Comparison of ENCODE assay signal across 8 cellular contexts in the genomic region with DNA sequence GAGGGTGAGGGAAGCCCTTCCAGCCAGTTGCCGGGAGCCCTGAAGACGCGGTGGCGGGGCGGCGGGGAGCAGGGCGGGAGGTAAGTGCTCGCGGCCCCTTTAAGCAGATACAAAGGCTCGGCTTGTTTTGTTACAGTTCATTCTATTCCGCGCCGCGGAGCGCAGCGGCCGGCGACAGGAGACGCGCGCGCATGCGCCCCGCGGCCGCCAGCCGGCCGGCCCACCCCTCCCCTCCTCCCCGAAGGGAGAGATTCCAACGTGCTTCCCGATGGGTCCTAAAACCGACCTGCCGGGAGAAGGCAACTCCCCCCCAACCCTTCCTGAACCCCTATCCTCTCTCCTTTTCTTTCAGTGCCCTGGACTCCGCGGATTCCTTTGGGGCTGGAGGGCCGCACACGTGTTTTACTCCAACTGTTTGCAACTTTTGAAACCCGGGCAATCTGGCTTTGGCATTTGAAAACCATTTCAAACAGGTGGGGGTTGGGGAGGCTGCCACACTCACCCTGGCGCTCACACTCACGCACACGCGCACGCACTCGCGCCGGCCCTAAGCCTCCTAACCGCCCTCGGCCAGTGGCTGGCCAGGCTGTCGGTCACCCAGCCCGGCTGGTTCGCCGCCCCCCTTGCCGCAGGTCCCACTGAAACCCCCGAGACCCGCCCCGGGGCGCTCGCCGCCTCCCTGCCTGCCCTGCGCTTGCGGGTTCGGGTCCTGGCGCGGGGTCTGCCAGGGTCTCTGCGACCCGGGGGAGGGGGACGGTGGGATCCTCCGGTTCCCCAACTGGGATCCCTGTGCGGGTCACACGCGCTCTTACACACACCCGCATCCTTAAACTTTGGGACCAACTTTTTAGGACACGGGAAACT. TPM values are rescaled to one million over a fixed set of nuclear protein-coding genes. Genes with fewer than 3 reads are reported as not detected.
DNase-seq lines count a peak whose midpoint lies in the region; ATAC-seq and TF ChIP-seq lines count a peak whose summit lies in the region.

A gene (minus strand): TSS at position 193 of the 864 bp plus-strand sequence. CDS start 610 bp downstream, outside the sequence.

- peak within 1 kb of the TSS; percentile 85 for H3K27ac ChIP-seq in colonic mucosa

- no peaks in the 10 kb centered on the region for H3K27me3 ChIP-seq in colonic mucosa

- no peaks in the 10 kb centered on the region for H3K36me3 ChIP-seq in colonic mucosa

- peak within 1 kb of the TSS; percentile 79 to 88 for H3K9ac ChIP-seq in colonic mucosa (ENCODE audit: low read depth in 2 of 2, low read length in 2 of 2)

- peak; percentile 80 for ATAC-seq in HG02623 (IDR thresholded peaks at IDR 0.05; ENCODE audit: unreplicated experiment)

- peak within 1 kb of the TSS; percentile 65 for H3K4me3 ChIP-seq in colonic mucosa

- TF ChIP-seq CTCF in colonic mucosa (IDR thresholded peaks at IDR 0.05) = no peak

- DNase-seq in activated CD8-positive, alpha-beta memory T cell treated with anti-CD3 and anti-CD28 coated beads for 24 hours = peak; percentile 59
- no peak for DNase-seq in activated CD8-positive, alpha-beta memory T cell treated with anti-CD3 and anti-CD28 coated beads, Interleukin-2, amount 50 U/mL, for 4 hours
- DNase-seq in NCI-H1048 (lab: John Stamatoyannopoulos, UW) = peak; percentile 82
- DNase-seq in SKM-1 (lab: John Stamatoyannopoulos, UW; ENCODE audit: unreplicated experiment) = peak; percentile 85
- DNase-seq in colonic mucosa = peak; percentile 95
- DNase-seq in kidney glomerular epithelial cell (lab: John Stamatoyannopoulos, UW) = peak; percentile 94
- peak; percentile 10 for DNase-seq in stimulated activated CD4-positive, alpha-beta T cell treated with anti-CD3 and anti-CD28 coated beads, Interleukin-12 subunit alpha, Interleukin-12 subunit beta, amount 100 ng/mL, for 4 hours

- no peaks in the 10 kb centered on the region for H3K4me1 ChIP-seq in colonic mucosa

- intact Hi-C loops in colonic mucosa (cut with DNase I) = loop anchor here (5.0 kb wide), 1 partner anchor 252 kb away; no protein-coding TSS in a partner anchor

- no peaks in the 10 kb centered on the region for H3K9me3 ChIP-seq in colonic mucosa

RNA-seq across cellular contexts. Expression of the gene that starts here (rescaled TPM):
- total RNA-seq in colonic mucosa = 10 to 100 TPM; 23.4 to 41.4 TPM
